Comparison of ENCODE assay signal across 1 cellular context in the genomic region with DNA sequence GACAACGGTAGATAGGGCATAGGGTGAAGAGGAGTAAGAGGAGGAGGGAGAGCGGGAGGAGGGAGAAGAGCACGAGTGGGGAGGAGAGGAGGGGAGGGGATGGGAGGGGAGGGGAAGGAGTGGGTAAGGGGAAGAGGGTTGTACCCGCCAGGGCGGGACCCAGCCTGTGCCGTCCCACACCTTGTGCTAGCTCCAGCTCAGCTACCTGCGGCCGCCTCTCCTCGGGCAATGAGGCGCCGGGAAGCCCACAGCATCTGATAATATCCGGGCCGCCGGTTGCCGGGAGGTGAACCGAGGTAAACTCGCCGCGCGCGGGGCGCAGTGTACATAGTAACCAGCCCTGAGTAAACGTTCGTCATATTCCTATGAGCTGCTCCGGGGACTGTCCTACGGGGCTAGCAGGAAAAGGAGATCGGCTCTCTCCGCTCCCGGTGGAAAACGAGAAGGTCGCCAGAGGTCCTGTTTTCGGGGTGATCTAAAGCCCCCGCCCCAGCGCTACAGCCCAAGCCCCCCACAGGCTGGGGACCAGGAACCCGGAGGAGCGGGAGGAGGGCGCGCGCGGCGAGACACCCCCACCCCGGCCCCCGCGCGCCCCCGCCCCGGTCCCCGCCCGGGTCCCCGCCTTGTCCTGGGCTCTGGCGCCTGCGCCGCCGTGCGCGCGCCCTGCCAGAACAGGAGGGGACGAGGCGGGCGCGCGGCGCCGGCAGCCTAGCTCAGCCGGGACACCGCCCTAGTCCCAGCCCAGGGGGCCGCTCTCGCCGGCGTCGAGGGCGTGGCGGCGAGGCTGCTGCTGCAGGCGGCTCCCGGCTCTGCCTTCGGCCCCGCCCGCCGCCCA.
TF ChIP-seq lines count a peak whose summit lies in the region.

Gene RCAN3, plus strand, starts transcription at position 669 of the 835 bp plus-strand sequence. CDS start 11,537 bp downstream, outside the sequence.

TF ChIP-seq in K562, 482 proteins besides CTCF, POLR2A, EP300 and RAD21 (continued from another document and continues in another):
- TF ChIP-seq, protein P1, sequence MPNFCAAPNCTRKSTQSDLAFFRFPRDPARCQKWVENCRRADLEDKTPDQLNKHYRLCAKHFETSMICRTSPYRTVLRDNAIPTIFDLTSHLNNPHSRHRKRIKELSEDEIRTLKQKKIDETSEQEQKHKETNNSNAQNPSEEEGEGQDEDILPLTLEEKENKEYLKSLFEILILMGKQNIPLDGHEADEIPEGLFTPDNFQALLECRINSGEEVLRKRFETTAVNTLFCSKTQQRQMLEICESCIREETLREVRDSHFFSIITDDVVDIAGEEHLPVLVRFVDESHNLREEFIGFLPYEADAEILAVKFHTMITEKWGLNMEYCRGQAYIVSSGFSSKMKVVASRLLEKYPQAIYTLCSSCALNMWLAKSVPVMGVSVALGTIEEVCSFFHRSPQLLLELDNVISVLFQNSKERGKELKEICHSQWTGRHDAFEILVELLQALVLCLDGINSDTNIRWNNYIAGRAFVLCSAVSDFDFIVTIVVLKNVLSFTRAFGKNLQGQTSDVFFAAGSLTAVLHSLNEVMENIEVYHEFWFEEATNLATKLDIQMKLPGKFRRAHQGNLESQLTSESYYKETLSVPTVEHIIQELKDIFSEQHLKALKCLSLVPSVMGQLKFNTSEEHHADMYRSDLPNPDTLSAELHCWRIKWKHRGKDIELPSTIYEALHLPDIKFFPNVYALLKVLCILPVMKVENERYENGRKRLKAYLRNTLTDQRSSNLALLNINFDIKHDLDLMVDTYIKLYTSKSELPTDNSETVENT (CRISPR knock-in tag; IDR thresholded peaks at IDR 0.05): 0 out of 2 replicates have a peak, but pooled peaks have one; percentile 42
- TF ChIP-seq BDP1 (IDR thresholded peaks at IDR 0.05; ENCODE audit: insufficient read depth, insufficient read length) (no peak), BHLHE40 (IDR thresholded peaks at IDR 0.05; ENCODE audit: low read length) (0 out of 2 replicates have a peak, but pooled peaks have one; percentile 9), POLR2AphosphoS2 (IDR thresholded peaks at IDR 0.05; ENCODE audit: low read length) (no peak), LCOR (CRISPR knock-in tag; IDR thresholded peaks at IDR 0.05) (no peak), RREB1 (CRISPR knock-in tag; IDR thresholded peaks at IDR 0.05) (no peak), ELF1 (tag; IDR thresholded peaks at IDR 0.05) (no peak), ZEB2 (IDR thresholded peaks at IDR 0.05) (peak; percentile 89), CUX1 (CRISPR knock-in tag; IDR thresholded peaks at IDR 0.05) (no peak), E2F1 (CRISPR knock-in tag; IDR thresholded peaks at IDR 0.05) (no peak), ZNF174 (CRISPR knock-in tag; IDR thresholded peaks at IDR 0.05) (no peak), ZFP30 (CRISPR knock-in tag; IDR thresholded peaks at IDR 0.05; ENCODE audit: borderline replicate concordance) (no peak), KAT7 (CRISPR knock-in tag; IDR thresholded peaks at IDR 0.05; ENCODE audit: borderline replicate concordance) (no peak), RBM25 (IDR thresholded peaks at IDR 0.05; ENCODE audit: low read depth, low read length, severe bottlenecking) (no peak), RUNX1 (IDR thresholded peaks at IDR 0.05; ENCODE audit: low read depth) (no peak), MEF2D (tag; conservative IDR thresholded peaks at IDR 0.05; ENCODE audit: low read depth) (no peak)
- TF ChIP-seq, protein P2, sequence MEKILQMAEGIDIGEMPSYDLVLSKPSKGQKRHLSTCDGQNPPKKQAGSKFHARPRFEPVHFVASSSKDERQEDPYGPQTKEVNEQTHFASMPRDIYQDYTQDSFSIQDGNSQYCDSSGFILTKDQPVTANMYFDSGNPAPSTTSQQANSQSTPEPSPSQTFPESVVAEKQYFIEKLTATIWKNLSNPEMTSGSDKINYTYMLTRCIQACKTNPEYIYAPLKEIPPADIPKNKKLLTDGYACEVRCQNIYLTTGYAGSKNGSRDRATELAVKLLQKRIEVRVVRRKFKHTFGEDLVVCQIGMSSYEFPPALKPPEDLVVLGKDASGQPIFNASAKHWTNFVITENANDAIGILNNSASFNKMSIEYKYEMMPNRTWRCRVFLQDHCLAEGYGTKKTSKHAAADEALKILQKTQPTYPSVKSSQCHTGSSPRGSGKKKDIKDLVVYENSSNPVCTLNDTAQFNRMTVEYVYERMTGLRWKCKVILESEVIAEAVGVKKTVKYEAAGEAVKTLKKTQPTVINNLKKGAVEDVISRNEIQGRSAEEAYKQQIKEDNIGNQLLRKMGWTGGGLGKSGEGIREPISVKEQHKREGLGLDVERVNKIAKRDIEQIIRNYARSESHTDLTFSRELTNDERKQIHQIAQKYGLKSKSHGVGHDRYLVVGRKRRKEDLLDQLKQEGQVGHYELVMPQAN (IDR thresholded peaks at IDR 0.05; ENCODE audit: borderline replicate concordance): no peak; the same call in 1 of the 2 replicates
- TF ChIP-seq, protein P3, sequence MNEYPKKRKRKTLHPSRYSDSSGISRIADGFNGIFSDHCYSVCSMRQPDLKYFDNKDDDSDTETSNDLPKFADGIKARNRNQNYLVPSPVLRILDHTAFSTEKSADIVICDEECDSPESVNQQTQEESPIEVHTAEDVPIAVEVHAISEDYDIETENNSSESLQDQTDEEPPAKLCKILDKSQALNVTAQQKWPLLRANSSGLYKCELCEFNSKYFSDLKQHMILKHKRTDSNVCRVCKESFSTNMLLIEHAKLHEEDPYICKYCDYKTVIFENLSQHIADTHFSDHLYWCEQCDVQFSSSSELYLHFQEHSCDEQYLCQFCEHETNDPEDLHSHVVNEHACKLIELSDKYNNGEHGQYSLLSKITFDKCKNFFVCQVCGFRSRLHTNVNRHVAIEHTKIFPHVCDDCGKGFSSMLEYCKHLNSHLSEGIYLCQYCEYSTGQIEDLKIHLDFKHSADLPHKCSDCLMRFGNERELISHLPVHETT (CRISPR knock-in tag; conservative IDR thresholded peaks at IDR 0.05 in 1 of 2, IDR thresholded peaks at IDR 0.05 in 1 of 2): peak in 1 of 2 experiments; percentile 81; a peak in 1 of 4 replicates
- TF ChIP-seq, protein P4, sequence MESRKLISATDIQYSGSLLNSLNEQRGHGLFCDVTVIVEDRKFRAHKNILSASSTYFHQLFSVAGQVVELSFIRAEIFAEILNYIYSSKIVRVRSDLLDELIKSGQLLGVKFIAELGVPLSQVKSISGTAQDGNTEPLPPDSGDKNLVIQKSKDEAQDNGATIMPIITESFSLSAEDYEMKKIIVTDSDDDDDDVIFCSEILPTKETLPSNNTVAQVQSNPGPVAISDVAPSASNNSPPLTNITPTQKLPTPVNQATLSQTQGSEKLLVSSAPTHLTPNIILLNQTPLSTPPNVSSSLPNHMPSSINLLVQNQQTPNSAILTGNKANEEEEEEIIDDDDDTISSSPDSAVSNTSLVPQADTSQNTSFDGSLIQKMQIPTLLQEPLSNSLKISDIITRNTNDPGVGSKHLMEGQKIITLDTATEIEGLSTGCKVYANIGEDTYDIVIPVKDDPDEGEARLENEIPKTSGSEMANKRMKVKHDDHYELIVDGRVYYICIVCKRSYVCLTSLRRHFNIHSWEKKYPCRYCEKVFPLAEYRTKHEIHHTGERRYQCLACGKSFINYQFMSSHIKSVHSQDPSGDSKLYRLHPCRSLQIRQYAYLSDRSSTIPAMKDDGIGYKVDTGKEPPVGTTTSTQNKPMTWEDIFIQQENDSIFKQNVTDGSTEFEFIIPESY (CRISPR knock-in tag; IDR thresholded peaks at IDR 0.05): no peak
- TF ChIP-seq, protein P5, sequence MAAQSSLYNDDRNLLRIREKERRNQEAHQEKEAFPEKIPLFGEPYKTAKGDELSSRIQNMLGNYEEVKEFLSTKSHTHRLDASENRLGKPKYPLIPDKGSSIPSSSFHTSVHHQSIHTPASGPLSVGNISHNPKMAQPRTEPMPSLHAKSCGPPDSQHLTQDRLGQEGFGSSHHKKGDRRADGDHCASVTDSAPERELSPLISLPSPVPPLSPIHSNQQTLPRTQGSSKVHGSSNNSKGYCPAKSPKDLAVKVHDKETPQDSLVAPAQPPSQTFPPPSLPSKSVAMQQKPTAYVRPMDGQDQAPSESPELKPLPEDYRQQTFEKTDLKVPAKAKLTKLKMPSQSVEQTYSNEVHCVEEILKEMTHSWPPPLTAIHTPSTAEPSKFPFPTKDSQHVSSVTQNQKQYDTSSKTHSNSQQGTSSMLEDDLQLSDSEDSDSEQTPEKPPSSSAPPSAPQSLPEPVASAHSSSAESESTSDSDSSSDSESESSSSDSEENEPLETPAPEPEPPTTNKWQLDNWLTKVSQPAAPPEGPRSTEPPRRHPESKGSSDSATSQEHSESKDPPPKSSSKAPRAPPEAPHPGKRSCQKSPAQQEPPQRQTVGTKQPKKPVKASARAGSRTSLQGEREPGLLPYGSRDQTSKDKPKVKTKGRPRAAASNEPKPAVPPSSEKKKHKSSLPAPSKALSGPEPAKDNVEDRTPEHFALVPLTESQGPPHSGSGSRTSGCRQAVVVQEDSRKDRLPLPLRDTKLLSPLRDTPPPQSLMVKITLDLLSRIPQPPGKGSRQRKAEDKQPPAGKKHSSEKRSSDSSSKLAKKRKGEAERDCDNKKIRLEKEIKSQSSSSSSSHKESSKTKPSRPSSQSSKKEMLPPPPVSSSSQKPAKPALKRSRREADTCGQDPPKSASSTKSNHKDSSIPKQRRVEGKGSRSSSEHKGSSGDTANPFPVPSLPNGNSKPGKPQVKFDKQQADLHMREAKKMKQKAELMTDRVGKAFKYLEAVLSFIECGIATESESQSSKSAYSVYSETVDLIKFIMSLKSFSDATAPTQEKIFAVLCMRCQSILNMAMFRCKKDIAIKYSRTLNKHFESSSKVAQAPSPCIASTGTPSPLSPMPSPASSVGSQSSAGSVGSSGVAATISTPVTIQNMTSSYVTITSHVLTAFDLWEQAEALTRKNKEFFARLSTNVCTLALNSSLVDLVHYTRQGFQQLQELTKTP (IDR thresholded peaks at IDR 0.05; ENCODE audit: low read depth in 1 of 2, partially characterized antibody in 2 of 2): no peak
